Comparison of ENCODE assay signal across 9 cellular contexts in the genomic region with DNA sequence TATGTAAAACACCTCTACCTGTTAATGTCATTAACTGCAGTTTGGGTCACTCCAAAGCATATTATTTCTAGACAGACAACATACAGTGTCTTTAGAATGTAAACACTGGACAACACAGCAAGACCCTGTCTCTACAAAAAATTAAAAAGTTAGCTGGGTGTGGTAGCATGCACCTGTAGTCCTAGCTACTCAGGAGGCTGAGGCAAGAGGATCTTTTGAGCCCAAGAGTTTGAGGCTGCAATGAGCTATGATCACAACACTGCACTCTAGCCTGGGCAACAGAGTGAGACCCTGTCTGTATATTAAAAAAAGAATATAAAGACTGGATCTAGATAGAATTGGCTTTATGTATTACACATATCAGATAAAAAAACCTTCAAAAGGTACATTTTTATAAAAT. TPM values are rescaled to one million over a fixed set of nuclear protein-coding genes. Genes with fewer than 3 reads are reported as not detected.
"Had no signal": no experiment of that assay in that cellular context is flagged by ENCODE, and none has a peak within 500 bp of the region (broad histone marks: within the 10 kb centered on the region; RNA-seq: fewer than 3 reads in every experiment).

No MANE protein-coding gene starts in this region.

- FAIRE-seq: HepG2, HTR-8/SVneo, K562 had no signal

- H3K27ac ChIP-seq: HL-60 had no signal

- ATAC-seq: HepG2, K562 had no signal

- DNase-seq: IMR-90, KBM-7, KG1 had no signal

- H3K4me3 ChIP-seq: K562 had no signal

RNA-seq across cellular contexts. Expression of a gene that starts 20.0 kb away (rescaled TPM):
- total RNA-seq: HepG2, HT-29, HT1080, K562 had no signal
- polyA plus RNA-seq: HepG2, K562 had no signal
